ENCODE assay signal across 8 cellular contexts in genomic region chr14:24365600-24366374, GRCh38. TPM values are rescaled to one million over a fixed set of nuclear protein-coding genes. Genes with fewer than 3 reads are reported as not detected.
A peak's percentile ranks its signal among the peaks of the same experiment; 100 is the strongest.
DNase-seq lines count a peak whose midpoint lies in the region; ATAC-seq, FAIRE-seq and TF ChIP-seq lines count a peak whose summit lies in the region.

No MANE protein-coding gene starts in this region.

- H3K4me3 ChIP-seq in lower leg skin (ENCODE audit: low read depth, poor library complexity, severe bottlenecking): no peak overlapping the region

- peak overlapping the region; percentile 41 for H3K4me3 Mint-ChIP-seq in activated CD4-positive, alpha-beta memory T cell treated with anti-CD3 and anti-CD28 coated beads, Interleukin-2, amount 10 ng/mL, durations not matched to agents 7 days and 5 days

- no peaks in the 10 kb centered on the region for H3K36me3 Mint-ChIP-seq in activated CD4-positive, alpha-beta memory T cell treated with anti-CD3 and anti-CD28 coated beads, Interleukin-2, amount 10 ng/mL, durations not matched to agents 7 days and 5 days (ENCODE audit: low read depth)

- intact Hi-C loops in lower leg skin (cut with DNase I; ENCODE audit: low total_unique reads): loop anchor here (5.0 kb wide), 1 partner anchor 62 kb away; the partner anchor contains the start of genes CBLN3 and KHNYN

- no peak overlapping the region for H3K27ac Mint-ChIP-seq in activated CD4-positive, alpha-beta memory T cell treated with anti-CD3 and anti-CD28 coated beads, Interleukin-2, amount 10 ng/mL, durations not matched to agents 7 days and 5 days

- ATAC-seq in HG03066 (IDR thresholded peaks at IDR 0.05; ENCODE audit: low read depth, unreplicated experiment): peak; percentile 42

- POLR2A ChIA-PET in activated CD4-positive, alpha-beta memory T cell treated with anti-CD3 and anti-CD28 coated beads, Interleukin-2, amount 10 ng/mL, durations not matched to agents 7 days and 5 days (lab: Charles Lee): interaction anchor here (0.6 to 2.2 kb wide), 2 partner anchors 65 to 71 kb away, joined by 3 to 20 read pairs; partner anchors contain the start of genes CBLN3 and KHNYN

- WGBS in lower leg skin, 2 donors: 4 to 6% methylated on average over 26 of the region's 26 CpGs

- H3K27me3 Mint-ChIP-seq in activated CD4-positive, alpha-beta memory T cell treated with anti-CD3 and anti-CD28 coated beads, Interleukin-2, amount 10 ng/mL, durations not matched to agents 7 days and 5 days: peaks cover 55% of the 10 kb centered on the region

- peaks cover 20% of the 10 kb centered on the region for H3K4me1 Mint-ChIP-seq in activated CD4-positive, alpha-beta memory T cell treated with anti-CD3 and anti-CD28 coated beads, Interleukin-2, amount 10 ng/mL, durations not matched to agents 7 days and 5 days

- no peak for TF ChIP-seq POLR2A in lower leg skin (IDR thresholded peaks at IDR 0.05)

- peak; percentile 95 for FAIRE-seq in G401.6 (lab: Jason Lieb, UNC)

- DNase-seq in NCI-H510A (lab: John Stamatoyannopoulos, UW): peak; percentile 78
- DNase-seq in activated CD4-positive, alpha-beta memory T cell treated with anti-CD3 and anti-CD28 coated beads, Interleukin-2, amount 10 ng/mL, durations not matched to agents 7 days and 5 days: peak; percentile 58
- DNase-seq in ecto neural progenitor cell (ENCODE audit: low spot score): peak; percentile 92
- DNase-seq in lower leg skin (ENCODE audit: low spot score in 2 of 2): peak; percentile 88 to 97
- DNase-seq in stimulated activated CD4-positive, alpha-beta T cell treated with anti-CD3 and anti-CD28 coated beads, TNF-alpha, amount 100 ng/mL, for 4 hours (ENCODE audit: low read depth in 3 of 3): peak; percentile 24 to 39 (median 33)
- no peak for DNase-seq in putamen (ENCODE audit: low spot score)

- peak in 1 of 3 donors; percentile 87 for TF ChIP-seq CTCF in lower leg skin (IDR thresholded peaks at IDR 0.05)

- H3K9me3 Mint-ChIP-seq in activated CD4-positive, alpha-beta memory T cell treated with anti-CD3 and anti-CD28 coated beads, Interleukin-2, amount 10 ng/mL, durations not matched to agents 7 days and 5 days: no peaks in the 10 kb centered on the region

- CTCF ChIA-PET in activated CD4-positive, alpha-beta memory T cell treated with anti-CD3 and anti-CD28 coated beads, Interleukin-2, amount 10 ng/mL, durations not matched to agents 7 days and 5 days (lab: Charles Lee): interaction anchor here (0.6 to 2.3 kb wide), 14 partner anchors 13 to 504 kb away, joined by 3 to 52 read pairs (median 4); partner anchors contain the start of genes CBLN3, KHNYN and NYNRIN

RNA-seq across cellular contexts. Expression of gene NFATC4, which starts 2.2 kb away (rescaled TPM):
- total RNA-seq in activated CD4-positive, alpha-beta memory T cell treated with anti-CD3 and anti-CD28 coated beads, Interleukin-2, amount 10 ng/mL, durations not matched to agents 7 days and 5 days: not detected
- total RNA-seq in lower leg skin: 10 to 100 TPM in 3 of 4 donors, 1 to 10 TPM in 1; 8.3 to 26.1 (median 14.0) TPM

RNA-seq across cellular contexts. Expression of gene RIPK3, which starts 26.0 kb away (rescaled TPM):
- total RNA-seq in activated CD4-positive, alpha-beta memory T cell treated with anti-CD3 and anti-CD28 coated beads, Interleukin-2, amount 10 ng/mL, durations not matched to agents 7 days and 5 days: 10 to 100 TPM; 37.3 to 38.0 TPM
- 10 to 100 TPM in 1 of 4 donors, 1 to 10 TPM in 3; 6.3 to 18.0 (median 7.2) TPM for total RNA-seq in lower leg skin

RNA-seq across cellular contexts. Expression of gene ADCY4, which starts 30.9 kb away (rescaled TPM):
- 1 to 10 TPM; 4.5 to 5.9 TPM for total RNA-seq in activated CD4-positive, alpha-beta memory T cell treated with anti-CD3 and anti-CD28 coated beads, Interleukin-2, amount 10 ng/mL, durations not matched to agents 7 days and 5 days
- 10 to 100 TPM in 3 of 4 donors, 1 to 10 TPM in 1; 6.7 to 22.8 (median 16.5) TPM for total RNA-seq in lower leg skin

RNA-seq across cellular contexts. Expression of gene NYNRIN, which starts 33.0 kb away (rescaled TPM):
- under 1 TPM; 0.18 TPM for total RNA-seq in activated CD4-positive, alpha-beta memory T cell treated with anti-CD3 and anti-CD28 coated beads, Interleukin-2, amount 10 ng/mL, durations not matched to agents 7 days and 5 days
- 10 to 100 TPM; 17.7 to 37.8 (median 23.5) TPM for total RNA-seq in lower leg skin

RNA-seq across cellular contexts. Expression of gene LTB4R, which starts 54.5 kb away (rescaled TPM):
- total RNA-seq in activated CD4-positive, alpha-beta memory T cell treated with anti-CD3 and anti-CD28 coated beads, Interleukin-2, amount 10 ng/mL, durations not matched to agents 7 days and 5 days: 10 to 100 TPM; 36.1 to 37.9 TPM
- 100 to 1,000 TPM in 1 of 4 donors, 10 to 100 TPM in 3; 58.9 to 118 (median 70.9) TPM for total RNA-seq in lower leg skin

Comparison
In these comparisons a context has a peak if more than half of its experiments do, and no peak if none do; other contexts are left out.
1. RNA of gene NFATC4, which starts 2.2 kb away (total RNA-seq): 8.3 to 26.1 TPM in lower leg skin; not detected in activated CD4-positive, alpha-beta memory T cell treated with anti-CD3 and anti-CD28 coated beads, Interleukin-2, amount 10 ng/mL, durations not matched to agents 7 days and 5 days; every median in the first group is over 4 times any median in the second.